Comparison of ENCODE assay signal across 1 cellular context in the genomic region with DNA sequence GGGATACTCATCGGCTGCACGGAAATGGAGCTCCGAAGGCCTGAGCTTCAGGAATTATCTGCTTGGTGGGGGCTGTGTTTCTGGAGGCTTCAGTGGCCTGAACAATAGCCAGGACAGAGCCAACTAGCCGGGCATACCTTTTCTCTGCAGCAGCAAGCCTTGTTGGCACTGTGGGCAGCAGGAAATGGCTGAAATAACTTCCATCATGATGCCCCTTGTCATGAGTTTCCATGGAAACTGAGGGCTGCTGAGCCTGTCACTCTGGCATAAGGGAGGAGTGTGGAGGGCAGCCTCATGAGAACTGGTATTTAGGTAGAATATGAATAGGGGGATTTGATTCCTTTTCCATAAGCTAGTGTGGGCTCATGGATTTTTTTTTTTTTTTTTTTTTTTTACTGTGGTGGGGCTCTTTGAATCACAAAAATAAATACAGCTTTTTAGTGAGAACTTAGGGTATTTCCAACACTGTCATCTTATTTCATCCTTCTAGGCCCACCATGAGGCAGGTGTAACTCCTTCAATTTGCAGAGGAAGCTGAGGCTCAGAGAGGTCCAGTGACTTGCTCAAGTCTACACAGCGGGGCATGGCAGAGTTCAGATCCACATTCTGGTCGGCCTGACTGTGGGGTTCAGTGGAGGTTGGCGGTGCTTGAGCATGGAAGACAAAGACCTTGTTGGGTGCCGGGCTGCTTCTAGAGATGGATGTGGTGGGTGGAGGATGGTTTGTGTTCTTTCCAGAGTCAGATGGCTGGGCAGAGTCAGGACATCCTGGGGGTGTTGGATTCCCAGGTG.
TF ChIP-seq lines count a peak whose summit lies in the region.

No MANE protein-coding gene starts in this region.

TF ChIP-seq in GM12878, 131 proteins besides CTCF, POLR2A, EP300 and RAD21 (continued from another document):
- TF ChIP-seq RFX5 (IDR thresholded peaks at IDR 0.05; ENCODE audit: low read depth, low read length), result peak; percentile 59; the same call in 1 of the 2 replicates
- no peak for TF ChIP-seq SPI1 (IDR thresholded peaks at IDR 0.05; ENCODE audit: borderline replicate concordance, insufficient read depth, low read depth, low read length)
- no peak for TF ChIP-seq ASH2L (IDR thresholded peaks at IDR 0.05; ENCODE audit: borderline replicate concordance, low read depth)
- no peak for TF ChIP-seq MEF2A (IDR thresholded peaks at IDR 0.05; ENCODE audit: insufficient read depth, low read depth, low read length)
- TF ChIP-seq SMAD5 (IDR thresholded peaks at IDR 0.05; ENCODE audit: low read depth), result no peak
- TF ChIP-seq, protein P1, sequence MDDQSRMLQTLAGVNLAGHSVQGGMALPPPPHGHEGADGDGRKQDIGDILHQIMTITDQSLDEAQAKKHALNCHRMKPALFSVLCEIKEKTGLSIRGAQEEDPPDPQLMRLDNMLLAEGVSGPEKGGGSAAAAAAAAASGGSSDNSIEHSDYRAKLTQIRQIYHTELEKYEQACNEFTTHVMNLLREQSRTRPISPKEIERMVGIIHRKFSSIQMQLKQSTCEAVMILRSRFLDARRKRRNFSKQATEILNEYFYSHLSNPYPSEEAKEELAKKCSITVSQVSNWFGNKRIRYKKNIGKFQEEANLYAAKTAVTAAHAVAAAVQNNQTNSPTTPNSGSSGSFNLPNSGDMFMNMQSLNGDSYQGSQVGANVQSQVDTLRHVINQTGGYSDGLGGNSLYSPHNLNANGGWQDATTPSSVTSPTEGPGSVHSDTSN (IDR thresholded peaks at IDR 0.05; ENCODE audit: insufficient replicate concordance, low read depth, low read length), result peak; percentile 55
- no peak for TF ChIP-seq NBN (IDR thresholded peaks at IDR 0.05)
- TF ChIP-seq, protein P2, sequence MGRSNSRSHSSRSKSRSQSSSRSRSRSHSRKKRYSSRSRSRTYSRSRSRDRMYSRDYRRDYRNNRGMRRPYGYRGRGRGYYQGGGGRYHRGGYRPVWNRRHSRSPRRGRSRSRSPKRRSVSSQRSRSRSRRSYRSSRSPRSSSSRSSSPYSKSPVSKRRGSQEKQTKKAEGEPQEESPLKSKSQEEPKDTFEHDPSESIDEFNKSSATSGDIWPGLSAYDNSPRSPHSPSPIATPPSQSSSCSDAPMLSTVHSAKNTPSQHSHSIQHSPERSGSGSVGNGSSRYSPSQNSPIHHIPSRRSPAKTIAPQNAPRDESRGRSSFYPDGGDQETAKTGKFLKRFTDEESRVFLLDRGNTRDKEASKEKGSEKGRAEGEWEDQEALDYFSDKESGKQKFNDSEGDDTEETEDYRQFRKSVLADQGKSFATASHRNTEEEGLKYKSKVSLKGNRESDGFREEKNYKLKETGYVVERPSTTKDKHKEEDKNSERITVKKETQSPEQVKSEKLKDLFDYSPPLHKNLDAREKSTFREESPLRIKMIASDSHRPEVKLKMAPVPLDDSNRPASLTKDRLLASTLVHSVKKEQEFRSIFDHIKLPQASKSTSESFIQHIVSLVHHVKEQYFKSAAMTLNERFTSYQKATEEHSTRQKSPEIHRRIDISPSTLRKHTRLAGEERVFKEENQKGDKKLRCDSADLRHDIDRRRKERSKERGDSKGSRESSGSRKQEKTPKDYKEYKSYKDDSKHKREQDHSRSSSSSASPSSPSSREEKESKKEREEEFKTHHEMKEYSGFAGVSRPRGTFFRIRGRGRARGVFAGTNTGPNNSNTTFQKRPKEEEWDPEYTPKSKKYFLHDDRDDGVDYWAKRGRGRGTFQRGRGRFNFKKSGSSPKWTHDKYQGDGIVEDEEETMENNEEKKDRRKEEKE (IDR thresholded peaks at IDR 0.05), result no peak
- no peak for TF ChIP-seq CHD4 (IDR thresholded peaks at IDR 0.05)
- TF ChIP-seq CREB1 (IDR thresholded peaks at IDR 0.05; ENCODE audit: low read depth), result no peak
- no peak for TF ChIP-seq WRNIP1 (IDR thresholded peaks at IDR 0.05; ENCODE audit: borderline replicate concordance, low read depth, low read length)
- no peak for TF ChIP-seq GABPA (IDR thresholded peaks at IDR 0.05; ENCODE audit: low read depth)
- TF ChIP-seq ZNF274 (IDR thresholded peaks at IDR 0.05; ENCODE audit: insufficient read depth, insufficient read length), result no peak
- TF ChIP-seq SMARCA5 (IDR thresholded peaks at IDR 0.05), result peak; percentile 83
- TF ChIP-seq HCFC1 (IDR thresholded peaks at IDR 0.05; ENCODE audit: low read length), result no peak
- TF ChIP-seq, protein P3, sequence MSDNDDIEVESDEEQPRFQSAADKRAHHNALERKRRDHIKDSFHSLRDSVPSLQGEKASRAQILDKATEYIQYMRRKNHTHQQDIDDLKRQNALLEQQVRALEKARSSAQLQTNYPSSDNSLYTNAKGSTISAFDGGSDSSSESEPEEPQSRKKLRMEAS (IDR thresholded peaks at IDR 0.05; ENCODE audit: low read depth, low read length), result no peak
- TF ChIP-seq CBFB (IDR thresholded peaks at IDR 0.05; ENCODE audit: low read depth), result no peak
- TF ChIP-seq, protein P4, sequence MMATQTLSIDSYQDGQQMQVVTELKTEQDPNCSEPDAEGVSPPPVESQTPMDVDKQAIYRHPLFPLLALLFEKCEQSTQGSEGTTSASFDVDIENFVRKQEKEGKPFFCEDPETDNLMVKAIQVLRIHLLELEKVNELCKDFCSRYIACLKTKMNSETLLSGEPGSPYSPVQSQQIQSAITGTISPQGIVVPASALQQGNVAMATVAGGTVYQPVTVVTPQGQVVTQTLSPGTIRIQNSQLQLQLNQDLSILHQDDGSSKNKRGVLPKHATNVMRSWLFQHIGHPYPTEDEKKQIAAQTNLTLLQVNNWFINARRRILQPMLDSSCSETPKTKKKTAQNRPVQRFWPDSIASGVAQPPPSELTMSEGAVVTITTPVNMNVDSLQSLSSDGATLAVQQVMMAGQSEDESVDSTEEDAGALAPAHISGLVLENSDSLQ (IDR thresholded peaks at IDR 0.05), result peak; percentile 89
- no peak for TF ChIP-seq STAT1 (conservative IDR thresholded peaks at IDR 0.05)
- TF ChIP-seq, protein P5, sequence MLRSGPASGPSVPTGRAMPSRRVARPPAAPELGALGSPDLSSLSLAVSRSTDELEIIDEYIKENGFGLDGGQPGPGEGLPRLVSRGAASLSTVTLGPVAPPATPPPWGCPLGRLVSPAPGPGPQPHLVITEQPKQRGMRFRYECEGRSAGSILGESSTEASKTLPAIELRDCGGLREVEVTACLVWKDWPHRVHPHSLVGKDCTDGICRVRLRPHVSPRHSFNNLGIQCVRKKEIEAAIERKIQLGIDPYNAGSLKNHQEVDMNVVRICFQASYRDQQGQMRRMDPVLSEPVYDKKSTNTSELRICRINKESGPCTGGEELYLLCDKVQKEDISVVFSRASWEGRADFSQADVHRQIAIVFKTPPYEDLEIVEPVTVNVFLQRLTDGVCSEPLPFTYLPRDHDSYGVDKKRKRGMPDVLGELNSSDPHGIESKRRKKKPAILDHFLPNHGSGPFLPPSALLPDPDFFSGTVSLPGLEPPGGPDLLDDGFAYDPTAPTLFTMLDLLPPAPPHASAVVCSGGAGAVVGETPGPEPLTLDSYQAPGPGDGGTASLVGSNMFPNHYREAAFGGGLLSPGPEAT (IDR thresholded peaks at IDR 0.05; ENCODE audit: low read depth), result no peak
- TF ChIP-seq, protein P6, sequence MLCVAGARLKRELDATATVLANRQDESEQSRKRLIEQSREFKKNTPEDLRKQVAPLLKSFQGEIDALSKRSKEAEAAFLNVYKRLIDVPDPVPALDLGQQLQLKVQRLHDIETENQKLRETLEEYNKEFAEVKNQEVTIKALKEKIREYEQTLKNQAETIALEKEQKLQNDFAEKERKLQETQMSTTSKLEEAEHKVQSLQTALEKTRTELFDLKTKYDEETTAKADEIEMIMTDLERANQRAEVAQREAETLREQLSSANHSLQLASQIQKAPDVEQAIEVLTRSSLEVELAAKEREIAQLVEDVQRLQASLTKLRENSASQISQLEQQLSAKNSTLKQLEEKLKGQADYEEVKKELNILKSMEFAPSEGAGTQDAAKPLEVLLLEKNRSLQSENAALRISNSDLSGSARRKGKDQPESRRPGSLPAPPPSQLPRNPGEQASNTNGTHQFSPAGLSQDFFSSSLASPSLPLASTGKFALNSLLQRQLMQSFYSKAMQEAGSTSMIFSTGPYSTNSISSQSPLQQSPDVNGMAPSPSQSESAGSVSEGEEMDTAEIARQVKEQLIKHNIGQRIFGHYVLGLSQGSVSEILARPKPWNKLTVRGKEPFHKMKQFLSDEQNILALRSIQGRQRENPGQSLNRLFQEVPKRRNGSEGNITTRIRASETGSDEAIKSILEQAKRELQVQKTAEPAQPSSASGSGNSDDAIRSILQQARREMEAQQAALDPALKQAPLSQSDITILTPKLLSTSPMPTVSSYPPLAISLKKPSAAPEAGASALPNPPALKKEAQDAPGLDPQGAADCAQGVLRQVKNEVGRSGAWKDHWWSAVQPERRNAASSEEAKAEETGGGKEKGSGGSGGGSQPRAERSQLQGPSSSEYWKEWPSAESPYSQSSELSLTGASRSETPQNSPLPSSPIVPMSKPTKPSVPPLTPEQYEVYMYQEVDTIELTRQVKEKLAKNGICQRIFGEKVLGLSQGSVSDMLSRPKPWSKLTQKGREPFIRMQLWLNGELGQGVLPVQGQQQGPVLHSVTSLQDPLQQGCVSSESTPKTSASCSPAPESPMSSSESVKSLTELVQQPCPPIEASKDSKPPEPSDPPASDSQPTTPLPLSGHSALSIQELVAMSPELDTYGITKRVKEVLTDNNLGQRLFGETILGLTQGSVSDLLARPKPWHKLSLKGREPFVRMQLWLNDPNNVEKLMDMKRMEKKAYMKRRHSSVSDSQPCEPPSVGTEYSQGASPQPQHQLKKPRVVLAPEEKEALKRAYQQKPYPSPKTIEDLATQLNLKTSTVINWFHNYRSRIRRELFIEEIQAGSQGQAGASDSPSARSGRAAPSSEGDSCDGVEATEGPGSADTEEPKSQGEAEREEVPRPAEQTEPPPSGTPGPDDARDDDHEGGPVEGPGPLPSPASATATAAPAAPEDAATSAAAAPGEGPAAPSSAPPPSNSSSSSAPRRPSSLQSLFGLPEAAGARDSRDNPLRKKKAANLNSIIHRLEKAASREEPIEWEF (IDR thresholded peaks at IDR 0.05; ENCODE audit: insufficient replicate concordance, low read depth, low read length), result no peak
- no peak for TF ChIP-seq PAX8 (IDR thresholded peaks at IDR 0.05)
- no peak for TF ChIP-seq ZNF622 (IDR thresholded peaks at IDR 0.05)
- TF ChIP-seq MYC (IDR thresholded peaks at IDR 0.05; ENCODE audit: insufficient read depth, insufficient read length, insufficient replicate concordance, low read length, severe bottlenecking), result no peak
- TF ChIP-seq BMI1 (IDR thresholded peaks at IDR 0.05; ENCODE audit: borderline replicate concordance), result 0 out of 2 replicates have a peak, but pooled peaks have one; percentile 42
- TF ChIP-seq CHD1 (IDR thresholded peaks at IDR 0.05; ENCODE audit: low read depth, low read length), result no peak
